1 cellular context compared by ENCODE assay signal in the genomic region with DNA sequence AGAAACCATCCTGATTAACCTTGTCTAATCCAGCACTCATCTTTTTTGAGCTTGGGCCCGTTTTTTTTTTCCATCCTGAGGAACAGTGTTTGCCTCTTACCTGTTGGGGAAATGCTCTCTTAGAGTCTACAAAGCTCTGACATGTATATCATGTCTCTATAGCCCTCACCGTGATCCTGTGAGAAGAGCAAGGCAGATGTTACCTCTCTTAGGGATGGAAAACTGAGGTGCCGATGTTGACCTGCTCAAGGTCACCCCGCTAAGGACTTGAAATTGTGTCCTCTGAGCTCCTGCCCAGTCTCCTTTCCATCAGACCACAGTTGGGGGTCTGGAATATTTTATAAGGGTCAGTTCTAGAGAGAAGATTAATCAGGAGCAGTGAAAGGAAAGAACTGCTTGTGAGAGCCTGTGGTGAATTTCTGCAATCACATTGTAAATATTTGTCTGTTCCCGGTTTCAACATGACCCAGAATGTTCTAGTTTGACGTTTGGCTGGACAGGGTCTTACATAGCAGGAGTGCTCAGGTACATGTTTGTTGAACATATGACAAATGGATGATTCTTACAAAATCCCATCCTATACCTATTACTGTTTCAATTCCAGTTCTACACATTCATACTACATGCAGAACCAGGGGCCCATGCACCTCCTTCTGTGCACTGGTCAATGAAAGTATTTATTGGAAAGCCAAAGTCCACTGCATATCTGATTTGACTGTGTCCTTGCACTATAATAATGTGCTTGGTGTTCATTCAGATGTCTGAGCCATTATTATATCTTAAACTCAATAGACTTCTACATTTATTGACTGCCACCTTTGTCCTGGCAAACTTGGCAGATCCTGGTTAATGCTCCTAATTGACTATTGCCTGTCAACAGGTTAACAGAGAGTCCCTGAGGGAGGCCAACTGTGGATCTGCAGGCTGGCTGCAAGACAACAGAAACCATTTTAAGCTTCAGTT.
TF ChIP-seq lines count a peak whose summit lies in the region.

No MANE protein-coding gene starts in this region.

TF ChIP-seq in HepG2, 621 proteins besides CTCF, POLR2A, EP300 and RAD21 (continued from another document and continues in another):
- TF ChIP-seq ZNF552 (CRISPR knock-in tag; IDR thresholded peaks at IDR 0.05; ENCODE audit: borderline replicate concordance): no peak
- TF ChIP-seq IKZF4 (CRISPR knock-in tag; IDR thresholded peaks at IDR 0.05; ENCODE audit: borderline replicate concordance, low read depth, not compliant biosample characterization): no peak
- no peak for TF ChIP-seq ZNF121 (CRISPR knock-in tag; IDR thresholded peaks at IDR 0.05)
- TF ChIP-seq U2AF1 (optimal IDR thresholded peaks at IDR 0.05; ENCODE audit: low read depth, low read length): no peak
- TF ChIP-seq, protein P1, sequence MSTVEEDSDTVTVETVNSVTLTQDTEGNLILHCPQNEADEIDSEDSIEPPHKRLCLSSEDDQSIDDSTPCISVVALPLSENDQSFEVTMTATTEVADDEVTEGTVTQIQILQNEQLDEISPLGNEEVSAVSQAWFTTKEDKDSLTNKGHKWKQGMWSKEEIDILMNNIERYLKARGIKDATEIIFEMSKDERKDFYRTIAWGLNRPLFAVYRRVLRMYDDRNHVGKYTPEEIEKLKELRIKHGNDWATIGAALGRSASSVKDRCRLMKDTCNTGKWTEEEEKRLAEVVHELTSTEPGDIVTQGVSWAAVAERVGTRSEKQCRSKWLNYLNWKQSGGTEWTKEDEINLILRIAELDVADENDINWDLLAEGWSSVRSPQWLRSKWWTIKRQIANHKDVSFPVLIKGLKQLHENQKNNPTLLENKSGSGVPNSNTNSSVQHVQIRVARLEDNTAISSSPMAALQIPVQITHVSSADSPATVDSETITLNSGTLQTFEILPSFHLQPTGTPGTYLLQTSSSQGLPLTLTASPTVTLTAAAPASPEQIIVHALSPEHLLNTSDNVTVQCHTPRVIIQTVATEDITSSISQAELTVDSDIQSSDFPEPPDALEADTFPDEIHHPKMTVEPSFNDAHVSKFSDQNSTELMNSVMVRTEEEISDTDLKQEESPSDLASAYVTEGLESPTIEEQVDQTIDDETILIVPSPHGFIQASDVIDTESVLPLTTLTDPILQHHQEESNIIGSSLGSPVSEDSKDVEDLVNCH (CRISPR knock-in tag; IDR thresholded peaks at IDR 0.05): no peak
- TF ChIP-seq ZNF20 (CRISPR knock-in tag; IDR thresholded peaks at IDR 0.05): no peak
- TF ChIP-seq, protein P2, sequence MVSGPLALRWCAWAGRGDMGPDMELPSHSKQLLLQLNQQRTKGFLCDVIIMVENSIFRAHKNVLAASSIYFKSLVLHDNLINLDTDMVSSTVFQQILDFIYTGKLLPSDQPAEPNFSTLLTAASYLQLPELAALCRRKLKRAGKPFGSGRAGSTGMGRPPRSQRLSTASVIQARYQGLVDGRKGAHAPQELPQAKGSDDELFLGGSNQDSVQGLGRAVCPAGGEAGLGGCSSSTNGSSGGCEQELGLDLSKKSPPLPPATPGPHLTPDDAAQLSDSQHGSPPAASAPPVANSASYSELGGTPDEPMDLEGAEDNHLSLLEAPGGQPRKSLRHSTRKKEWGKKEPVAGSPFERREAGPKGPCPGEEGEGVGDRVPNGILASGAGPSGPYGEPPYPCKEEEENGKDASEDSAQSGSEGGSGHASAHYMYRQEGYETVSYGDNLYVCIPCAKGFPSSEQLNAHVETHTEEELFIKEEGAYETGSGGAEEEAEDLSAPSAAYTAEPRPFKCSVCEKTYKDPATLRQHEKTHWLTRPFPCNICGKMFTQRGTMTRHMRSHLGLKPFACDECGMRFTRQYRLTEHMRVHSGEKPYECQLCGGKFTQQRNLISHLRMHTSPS (CRISPR knock-in tag; IDR thresholded peaks at IDR 0.05; ENCODE audit: low read depth): no peak
- TF ChIP-seq ZSCAN9 (CRISPR knock-in tag; IDR thresholded peaks at IDR 0.05; ENCODE audit: borderline replicate concordance): no peak
- TF ChIP-seq, protein P3, sequence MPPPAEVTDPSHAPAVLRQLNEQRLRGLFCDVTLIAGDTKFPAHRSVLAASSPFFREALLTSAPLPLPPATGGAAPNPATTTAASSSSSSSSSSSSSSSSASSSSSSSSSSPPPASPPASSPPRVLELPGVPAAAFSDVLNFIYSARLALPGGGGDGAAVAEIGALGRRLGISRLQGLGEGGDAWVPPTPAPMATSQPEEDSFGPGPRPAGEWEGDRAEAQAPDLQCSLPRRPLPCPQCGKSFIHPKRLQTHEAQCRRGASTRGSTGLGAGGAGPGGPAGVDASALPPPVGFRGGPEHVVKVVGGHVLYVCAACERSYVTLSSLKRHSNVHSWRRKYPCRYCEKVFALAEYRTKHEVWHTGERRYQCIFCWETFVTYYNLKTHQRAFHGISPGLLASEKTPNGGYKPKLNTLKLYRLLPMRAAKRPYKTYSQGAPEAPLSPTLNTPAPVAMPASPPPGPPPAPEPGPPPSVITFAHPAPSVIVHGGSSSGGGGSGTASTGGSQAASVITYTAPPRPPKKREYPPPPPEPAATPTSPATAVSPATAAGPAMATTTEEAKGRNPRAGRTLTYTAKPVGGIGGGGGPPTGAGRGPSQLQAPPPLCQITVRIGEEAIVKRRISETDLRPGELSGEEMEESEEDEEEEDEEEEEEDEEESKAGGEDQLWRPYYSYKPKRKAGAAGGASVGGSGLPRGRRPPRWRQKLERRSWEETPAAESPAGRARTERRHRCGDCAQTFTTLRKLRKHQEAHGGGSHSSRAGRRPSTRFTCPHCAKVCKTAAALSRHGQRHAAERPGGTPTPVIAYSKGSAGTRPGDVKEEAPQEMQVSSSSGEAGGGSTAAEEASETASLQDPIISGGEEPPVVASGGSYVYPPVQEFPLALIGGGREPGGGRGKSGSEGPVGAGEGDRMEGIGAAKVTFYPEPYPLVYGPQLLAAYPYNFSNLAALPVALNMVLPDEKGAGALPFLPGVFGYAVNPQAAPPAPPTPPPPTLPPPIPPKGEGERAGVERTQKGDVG (CRISPR knock-in tag; IDR thresholded peaks at IDR 0.05; ENCODE audit: borderline replicate concordance): no peak
- TF ChIP-seq, protein P4, sequence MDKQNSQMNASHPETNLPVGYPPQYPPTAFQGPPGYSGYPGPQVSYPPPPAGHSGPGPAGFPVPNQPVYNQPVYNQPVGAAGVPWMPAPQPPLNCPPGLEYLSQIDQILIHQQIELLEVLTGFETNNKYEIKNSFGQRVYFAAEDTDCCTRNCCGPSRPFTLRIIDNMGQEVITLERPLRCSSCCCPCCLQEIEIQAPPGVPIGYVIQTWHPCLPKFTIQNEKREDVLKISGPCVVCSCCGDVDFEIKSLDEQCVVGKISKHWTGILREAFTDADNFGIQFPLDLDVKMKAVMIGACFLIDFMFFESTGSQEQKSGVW (CRISPR knock-in tag; IDR thresholded peaks at IDR 0.05; ENCODE audit: borderline replicate concordance): no peak
- no peak for TF ChIP-seq ZNF382 (CRISPR knock-in tag; IDR thresholded peaks at IDR 0.05; ENCODE audit: borderline replicate concordance)
- no peak for TF ChIP-seq SMAD3 (CRISPR knock-in tag; IDR thresholded peaks at IDR 0.05)
- no peak for TF ChIP-seq NCOA5 (CRISPR knock-in tag; IDR thresholded peaks at IDR 0.05)
- no peak for TF ChIP-seq ZFP62 (CRISPR knock-in tag; IDR thresholded peaks at IDR 0.05)
- peak; percentile 70; the same call in 1 of the 2 replicates for TF ChIP-seq FOXA3 (CRISPR knock-in tag; IDR thresholded peaks at IDR 0.05)
- no peak for TF ChIP-seq ZBTB7A (CRISPR knock-in tag; IDR thresholded peaks at IDR 0.05)
- 0 out of 2 replicates have a peak, but pooled peaks have one; percentile 44 for TF ChIP-seq ZBTB37 (CRISPR knock-in tag; IDR thresholded peaks at IDR 0.05)
- TF ChIP-seq PHF21A (CRISPR knock-in tag; IDR thresholded peaks at IDR 0.05): peak; percentile 57; the same call in 1 of the 2 replicates
- TF ChIP-seq ZNF354B (CRISPR knock-in tag; IDR thresholded peaks at IDR 0.05): no peak
- TF ChIP-seq, protein P5, sequence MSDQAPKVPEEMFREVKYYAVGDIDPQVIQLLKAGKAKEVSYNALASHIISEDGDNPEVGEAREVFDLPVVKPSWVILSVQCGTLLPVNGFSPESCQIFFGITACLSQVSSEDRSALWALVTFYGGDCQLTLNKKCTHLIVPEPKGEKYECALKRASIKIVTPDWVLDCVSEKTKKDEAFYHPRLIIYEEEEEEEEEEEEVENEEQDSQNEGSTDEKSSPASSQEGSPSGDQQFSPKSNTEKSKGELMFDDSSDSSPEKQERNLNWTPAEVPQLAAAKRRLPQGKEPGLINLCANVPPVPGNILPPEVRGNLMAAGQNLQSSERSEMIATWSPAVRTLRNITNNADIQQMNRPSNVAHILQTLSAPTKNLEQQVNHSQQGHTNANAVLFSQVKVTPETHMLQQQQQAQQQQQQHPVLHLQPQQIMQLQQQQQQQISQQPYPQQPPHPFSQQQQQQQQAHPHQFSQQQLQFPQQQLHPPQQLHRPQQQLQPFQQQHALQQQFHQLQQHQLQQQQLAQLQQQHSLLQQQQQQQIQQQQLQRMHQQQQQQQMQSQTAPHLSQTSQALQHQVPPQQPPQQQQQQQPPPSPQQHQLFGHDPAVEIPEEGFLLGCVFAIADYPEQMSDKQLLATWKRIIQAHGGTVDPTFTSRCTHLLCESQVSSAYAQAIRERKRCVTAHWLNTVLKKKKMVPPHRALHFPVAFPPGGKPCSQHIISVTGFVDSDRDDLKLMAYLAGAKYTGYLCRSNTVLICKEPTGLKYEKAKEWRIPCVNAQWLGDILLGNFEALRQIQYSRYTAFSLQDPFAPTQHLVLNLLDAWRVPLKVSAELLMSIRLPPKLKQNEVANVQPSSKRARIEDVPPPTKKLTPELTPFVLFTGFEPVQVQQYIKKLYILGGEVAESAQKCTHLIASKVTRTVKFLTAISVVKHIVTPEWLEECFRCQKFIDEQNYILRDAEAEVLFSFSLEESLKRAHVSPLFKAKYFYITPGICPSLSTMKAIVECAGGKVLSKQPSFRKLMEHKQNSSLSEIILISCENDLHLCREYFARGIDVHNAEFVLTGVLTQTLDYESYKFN (CRISPR knock-in tag; conservative IDR thresholded peaks at IDR 0.05): peak; percentile 79
- TF ChIP-seq CHD2 (IDR thresholded peaks at IDR 0.05; ENCODE audit: low read depth, low read length): no peak
- no peak for TF ChIP-seq ZBTB38 (CRISPR knock-in tag; IDR thresholded peaks at IDR 0.05)
- TF ChIP-seq ZNF850 (CRISPR knock-in tag; conservative IDR thresholded peaks at IDR 0.05): no peak
- no peak for TF ChIP-seq ZNF761 (CRISPR knock-in tag; conservative IDR thresholded peaks at IDR 0.05)
- peak; percentile 25; the same call in 1 of the 2 replicates for TF ChIP-seq ZNF331 (CRISPR knock-in tag; IDR thresholded peaks at IDR 0.05)
- TF ChIP-seq PRDM15 (CRISPR knock-in tag; IDR thresholded peaks at IDR 0.05): no peak
- TF ChIP-seq TGIF2 (CRISPR knock-in tag; IDR thresholded peaks at IDR 0.05): no peak; the same call in 1 of the 2 replicates
- TF ChIP-seq ZNF263 (CRISPR knock-in tag; IDR thresholded peaks at IDR 0.05): no peak
- no peak for TF ChIP-seq ZSCAN22 (CRISPR knock-in tag; IDR thresholded peaks at IDR 0.05)
- TF ChIP-seq ZNF629 (CRISPR knock-in tag; conservative IDR thresholded peaks at IDR 0.05): no peak
- no peak for TF ChIP-seq SRSF1 (optimal IDR thresholded peaks at IDR 0.05; ENCODE audit: low read depth, low read length)
- TF ChIP-seq GMEB2 (CRISPR knock-in tag; IDR thresholded peaks at IDR 0.05; ENCODE audit: low read depth): no peak
- TF ChIP-seq EZH2 (conservative IDR thresholded peaks at IDR 0.05; ENCODE audit: low read depth, low read length): no peak
- no peak for TF ChIP-seq HDAC6 (IDR thresholded peaks at IDR 0.05; ENCODE audit: low read depth, low read length)
- TF ChIP-seq ZNF136 (CRISPR knock-in tag; IDR thresholded peaks at IDR 0.05; ENCODE audit: low read depth): no peak
- no peak for TF ChIP-seq RORA (CRISPR knock-in tag; IDR thresholded peaks at IDR 0.05)
- TF ChIP-seq ZNF549 (CRISPR knock-in tag; IDR thresholded peaks at IDR 0.05): no peak
- no peak for TF ChIP-seq SP1 (IDR thresholded peaks at IDR 0.05)
- no peak for TF ChIP-seq SP1 (CRISPR knock-in tag; IDR thresholded peaks at IDR 0.05)
- TF ChIP-seq ZNF550 (CRISPR knock-in tag; IDR thresholded peaks at IDR 0.05; ENCODE audit: borderline replicate concordance): no peak
- TF ChIP-seq KAT7 (CRISPR knock-in tag; IDR thresholded peaks at IDR 0.05; ENCODE audit: borderline replicate concordance): no peak
- no peak for TF ChIP-seq ZBTB3 (CRISPR knock-in tag; IDR thresholded peaks at IDR 0.05; ENCODE audit: borderline replicate concordance, low read depth)
